In the genomic region with DNA sequence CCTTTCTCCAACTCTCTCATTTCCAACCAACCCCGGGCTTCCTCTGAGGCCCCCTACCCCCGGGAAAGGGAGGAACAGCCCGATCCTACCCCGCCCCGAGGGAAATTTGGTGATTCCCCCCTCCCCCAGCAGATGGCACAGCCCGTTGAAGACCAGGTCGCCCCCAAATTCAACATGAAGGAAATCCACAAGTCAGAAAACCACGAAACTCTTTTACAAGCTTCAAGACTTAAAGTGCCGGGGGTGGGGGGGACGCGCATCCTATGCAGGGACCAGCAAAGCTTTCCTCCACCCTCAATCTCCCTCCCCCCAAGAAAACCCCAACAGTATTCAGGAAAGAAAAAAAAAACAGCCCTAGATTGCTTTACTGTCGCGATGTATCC, we compare ENCODE assay signal across 8 cellular contexts. TPM values are rescaled to one million over a fixed set of nuclear protein-coding genes. Genes with fewer than 3 reads are reported as not detected.
DNase-seq lines count a peak whose midpoint lies in the region; ATAC-seq, FAIRE-seq and TF ChIP-seq lines count a peak whose summit lies in the region.

No MANE protein-coding gene starts in this region.

- H3K4me1 ChIP-seq in adipocyte (ENCODE audit: control insufficient read depth, insufficient read depth, low read length), result peaks cover 10% of the 10 kb centered on the region
- peaks cover 31% of the 10 kb centered on the region for H3K4me1 ChIP-seq in HepG2 (ENCODE audit: insufficient read depth, low read length)

- no peak for TF ChIP-seq POLR2A in HepG2 (IDR thresholded peaks at IDR 0.05; ENCODE audit: insufficient read depth in 1 of 2, low read depth in 2 of 2, low read length in 2 of 2)

- TF ChIP-seq RAD21 in HepG2 (CRISPR knock-in tag; IDR thresholded peaks at IDR 0.05), result no peak

- peaks cover 15% of the 10 kb centered on the region for H3K79me2 ChIP-seq in HepG2 (ENCODE audit: insufficient read depth, low read length)

- peak overlapping the region; percentile 21 for H3K27ac ChIP-seq in AG04450 (ENCODE audit: low read depth, low read length)
- H3K27ac ChIP-seq in HepG2 (ENCODE audit: extremely low read length, insufficient read depth, low read length), result peak overlapping the region; percentile 27

- no peaks in the 10 kb centered on the region for H3K36me3 Mint-ChIP-seq in HFFc6 (ENCODE audit: low read depth)

- DNase-seq in AG04450 (ENCODE audit: low read depth, low spot score), result no peak
- no peak for DNase-seq in HFFc6
- DNase-seq in adipocyte (ENCODE audit: low read depth), result peak; percentile 53
- DNase-seq in HepG2 (ENCODE audit: low spot score), result no peak
- DNase-seq in NCI-H2029 (lab: John Stamatoyannopoulos, UW), result no peak
- no peak for DNase-seq in kidney tubule cell (ENCODE audit: low spot score)

- peak overlapping the region; percentile 91 for H3K4me3 Mint-ChIP-seq in HFFc6

- no TSS peak for BruUV-seq in HepG2 (replicated peaks; lab: Mats Ljungman, UMichigan)

- in situ Hi-C loops in HepG2 (cut with HindIII; ENCODE audit: extremely low pct_ligation_motif_present, low pct_unique_long_range_greater_than_20kb), result no loop called here

- ATAC-seq in HepG2, result no peak
- no peak for ATAC-seq in GM18907 (IDR thresholded peaks at IDR 0.05; ENCODE audit: unreplicated experiment)
- ATAC-seq in HG02885 (IDR thresholded peaks at IDR 0.05; ENCODE audit: poor library complexity, unreplicated experiment), result no peak

- WGBS in HepG2 (ENCODE audit: low lambda C conversion rate), result 60% methylated on average over 11 of the region's 13 CpGs

- H3K4me3 ChIP-seq in AG04450 (ENCODE audit: low read depth, low read length) (peak overlapping the region; percentile 73), adipocyte (ENCODE audit: low read length) (peak overlapping the region; percentile 81), HepG2 (replicated peaks in 1 of 3; ENCODE audit: insufficient read depth in 1 of 3, low read depth in 2 of 3, low read length in 3 of 3) (peak overlapping the region; percentile 77 to 85 (median 77); a peak in 5 of 6 replicates)

- H3K9ac ChIP-seq in adipocyte (ENCODE audit: low read length) (peak overlapping the region; percentile 78), HepG2 (ENCODE audit: insufficient read depth, low read depth, low read length) (peak overlapping the region; percentile 75; the same call in 1 of the 2 replicates)

- no peak overlapping the region for H2AFZ ChIP-seq in HepG2 (ENCODE audit: low read length)

- H3K27ac Mint-ChIP-seq in HFFc6, result peak overlapping the region; percentile 75

- H3K27me3 ChIP-seq in AG04450 (ENCODE audit: control insufficient read depth, insufficient read depth, low read length) (no peaks in the 10 kb centered on the region), adipocyte (replicated peaks; ENCODE audit: control insufficient read depth, insufficient read depth, low read length) (no peaks in the 10 kb centered on the region), HepG2 (ENCODE audit: control insufficient read depth in 1 of 2, insufficient read depth in 2 of 2, low read length in 2 of 2) (peaks cover 0 to 9% of the 10 kb centered on the region in 2 experiments; a peak in 3 of 5 replicates)

- peaks cover 2% of the 10 kb centered on the region for H3K27me3 Mint-ChIP-seq in HFFc6 (ENCODE audit: insufficient read depth)

- CTCF ChIA-PET in AG04450 (lab: Charles Lee) (interaction anchor here (0.6 kb wide), 3 partner anchors 33 to 188 kb away, joined by 3 read pairs; no protein-coding TSS in a partner anchor), HepG2 (lab: Yijun Ruan, JAX; ENCODE audit: low intra/inter-chr PET ratio, low total read pairs) (no interaction called here)

- H3K4me2 ChIP-seq in HepG2 (ENCODE audit: low read depth, low read length), result peak overlapping the region; percentile 77

- no peaks in the 10 kb centered on the region for H4K20me1 ChIP-seq in HepG2 (ENCODE audit: insufficient read depth, low read length)

- no peaks in the 10 kb centered on the region for H3K9me3 Mint-ChIP-seq in HFFc6

- POLR2A ChIA-PET in AG04450 (lab: Yijun Ruan, JAX), result no interaction called here
- POLR2A ChIA-PET in HepG2 (lab: Yijun Ruan, JAX), result interaction anchor here (2.4 kb wide), 1 partner anchor 45 kb away, joined by 7 read pairs; a partner anchor contains a TSS

- FAIRE-seq in HepG2 (lab: Jason Lieb, UNC), result no peak

- H3K4me1 Mint-ChIP-seq in HFFc6 (ENCODE audit: low read depth), result peaks cover 9% of the 10 kb centered on the region

- intact Hi-C loops in HepG2 (cut with micrococcal nuclease; ENCODE audit: unreplicated experiment), result loop anchor here (5.0 kb wide), 1 partner anchor 43 kb away; a partner anchor contains a TSS

- H3K36me3 ChIP-seq in adipocyte (ENCODE audit: control insufficient read depth, insufficient read depth, low read length, severe bottlenecking) (peaks cover 6% of the 10 kb centered on the region), HepG2 (replicated peaks in 1 of 2; ENCODE audit: control insufficient read depth in 1 of 2, insufficient read depth in 2 of 2, low read length in 2 of 2) (peaks cover 2 to 26% of the 10 kb centered on the region in 2 experiments; a peak in 4 of 5 replicates)

- no peaks in the 10 kb centered on the region; the same call in 1 of the 2 replicates for H3K9me3 ChIP-seq in AG04450 (ENCODE audit: control insufficient read depth, insufficient read depth, low read length)
- H3K9me3 ChIP-seq in adipocyte (ENCODE audit: control insufficient read depth, low read length), result no peaks in the 10 kb centered on the region
- no peaks in the 10 kb centered on the region for H3K9me3 ChIP-seq in HepG2 (ENCODE audit: low read length)

- TF ChIP-seq EP300 in HepG2 (IDR thresholded peaks at IDR 0.05; ENCODE audit: low read depth in 2 of 2, low read length in 2 of 2), result no peak
- TF ChIP-seq EP300 in HepG2 (CRISPR knock-in tag; IDR thresholded peaks at IDR 0.05; ENCODE audit: borderline replicate concordance), result no peak

- TF ChIP-seq CTCF in AG04450 (IDR thresholded peaks at IDR 0.05; ENCODE audit: low read depth, low read length), result 0 out of 2 replicates have a peak, but pooled peaks have one; percentile 6
- 0 out of 2 replicates have a peak, but pooled peaks have one; percentile 17 for TF ChIP-seq CTCF in HFFc6 (IDR thresholded peaks at IDR 0.05)
- TF ChIP-seq CTCF in HepG2 (CRISPR knock-in tag; IDR thresholded peaks at IDR 0.05), result no peak

RNA-seq across cellular contexts. Expression of a gene that starts 1.8 kb away (rescaled TPM):
- polyA plus RNA-seq in AG04450 (2011; rRNA removed), result 47.3 and 51.7 TPM in 2 replicates
- 26.7 and 35.4 TPM in 2 replicates for polyA minus RNA-seq in AG04450 (2011; rRNA and poly(A)+ RNA removed)
- 100 to 1,000 TPM in 1 of 6 experiments, 10 to 100 TPM in 5; 74.9 to 102 (median 82.0) TPM for total RNA-seq in HFFc6 (2021; fragmentation: NEBNext Ultra II Directional; extraction: Animal tissue kit (Norgen Biotek cat#: 25700))
- 38.0 and 53.2 TPM in 2 replicates for total RNA-seq in HepG2 (2016; rRNA removed; fragmentation: Illumina TruSeq; extraction: Trizol)
- 24.5 and 28.5 TPM in 2 replicates for total RNA-seq in HepG2 (2016; cell fraction: cytosol; rRNA removed; fragmentation: Illumina TruSeq; extraction: Trizol; ENCODE audit: low read depth)
- total RNA-seq in HepG2 (2016; cell fraction: insoluble cytoplasmic fraction; rRNA removed; fragmentation: Illumina TruSeq; extraction: Trizol), result 29.0 and 50.0 TPM in 2 replicates
- total RNA-seq in HepG2 (2016; cell fraction: membrane; rRNA removed; fragmentation: Illumina TruSeq; extraction: Trizol), result 81.6 and 83.0 TPM in 2 replicates
- 28.3 and 35.7 TPM in 2 replicates for total RNA-seq in HepG2 (2016; cell fraction: nucleus; rRNA removed; fragmentation: Illumina TruSeq; extraction: Trizol)
- polyA plus RNA-seq in HepG2 (2011; rRNA removed), result 51.4 and 52.0 TPM in 2 replicates
- polyA plus RNA-seq in HepG2 (2011; cell fraction: cytosol; rRNA removed), result 39.6 and 81.0 TPM in 2 replicates
- polyA plus RNA-seq in HepG2 (2011; cell fraction: nucleus; rRNA removed), result 168 and 260 TPM in 2 replicates
- 51.8 and 53.9 TPM in 2 replicates for polyA plus RNA-seq in HepG2 (2012)
- 65.0 and 68.6 TPM in 2 replicates for polyA plus RNA-seq in HepG2 (2016; cell fraction: cytosol; fragmentation: Illumina TruSeq; extraction: Trizol; ENCODE audit: low read depth)
- 77.8 and 91.9 TPM in 2 replicates for polyA plus RNA-seq in HepG2 (2016; cell fraction: insoluble cytoplasmic fraction; fragmentation: Illumina TruSeq; extraction: Trizol; ENCODE audit: low read depth)
- 123 and 140 TPM in 2 replicates for polyA plus RNA-seq in HepG2 (2016; cell fraction: membrane; fragmentation: Illumina TruSeq; extraction: Trizol; ENCODE audit: low read depth)
- polyA plus RNA-seq in HepG2 (2016; cell fraction: nucleus; fragmentation: Illumina TruSeq; extraction: Trizol; ENCODE audit: insufficient read depth, low read depth), result 119 and 120 TPM in 2 replicates
- 55.1 and 105 TPM in 2 replicates for polyA minus RNA-seq in HepG2 (2011; rRNA and poly(A)+ RNA removed; ENCODE audit: low replicate concordance)
- 44.3 and 47.1 TPM in 2 replicates for polyA minus RNA-seq in HepG2 (2011; cell fraction: cytosol; rRNA and poly(A)+ RNA removed)
- polyA minus RNA-seq in HepG2 (2011; cell fraction: nucleus; rRNA and poly(A)+ RNA removed), result 17.8 and 22.5 TPM in 2 replicates

RNA-seq across cellular contexts. Expression of a gene that starts 45.4 kb away (rescaled TPM):
- polyA plus RNA-seq in AG04450 (2011; rRNA removed) (153 and 166 TPM in 2 replicates), HepG2 (2011; rRNA removed) (111 and 125 TPM in 2 replicates)
- 25.5 and 26.5 TPM in 2 replicates for polyA minus RNA-seq in AG04450 (2011; rRNA and poly(A)+ RNA removed)
- total RNA-seq in HFFc6 (2021; fragmentation: NEBNext Ultra II Directional; extraction: Animal tissue kit (Norgen Biotek cat#: 25700)), result 100 to 1,000 TPM; 178 to 319 (median 252) TPM
- 214 and 216 TPM in 2 replicates for total RNA-seq in HepG2 (2016; rRNA removed; fragmentation: Illumina TruSeq; extraction: Trizol)
- 181 and 320 TPM in 2 replicates for total RNA-seq in HepG2 (2016; cell fraction: cytosol; rRNA removed; fragmentation: Illumina TruSeq; extraction: Trizol; ENCODE audit: low read depth)
- total RNA-seq in HepG2 (2016; cell fraction: insoluble cytoplasmic fraction; rRNA removed; fragmentation: Illumina TruSeq; extraction: Trizol), result 205 and 210 TPM in 2 replicates
- total RNA-seq in HepG2 (2016; cell fraction: membrane; rRNA removed; fragmentation: Illumina TruSeq; extraction: Trizol), result 252 and 309 TPM in 2 replicates
- 63.8 and 65.4 TPM in 2 replicates for total RNA-seq in HepG2 (2016; cell fraction: nucleus; rRNA removed; fragmentation: Illumina TruSeq; extraction: Trizol)
- 81.4 and 152 TPM in 2 replicates for polyA plus RNA-seq in HepG2 (2011; cell fraction: cytosol; rRNA removed)
- 46.6 and 47.9 TPM in 2 replicates for polyA plus RNA-seq in HepG2 (2011; cell fraction: nucleus; rRNA removed)
- 92.9 and 123 TPM in 2 replicates for polyA plus RNA-seq in HepG2 (2012)
- polyA plus RNA-seq in HepG2 (2016; cell fraction: cytosol; fragmentation: Illumina TruSeq; extraction: Trizol; ENCODE audit: low read depth), result 249 and 487 TPM in 2 replicates
- 158 and 171 TPM in 2 replicates for polyA plus RNA-seq in HepG2 (2016; cell fraction: insoluble cytoplasmic fraction; fragmentation: Illumina TruSeq; extraction: Trizol; ENCODE audit: low read depth)
- 210 and 295 TPM in 2 replicates for polyA plus RNA-seq in HepG2 (2016; cell fraction: membrane; fragmentation: Illumina TruSeq; extraction: Trizol; ENCODE audit: low read depth)
- 98.1 and 120 TPM in 2 replicates for polyA plus RNA-seq in HepG2 (2016; cell fraction: nucleus; fragmentation: Illumina TruSeq; extraction: Trizol; ENCODE audit: insufficient read depth, low read depth)
- polyA minus RNA-seq in HepG2 (2011; rRNA and poly(A)+ RNA removed; ENCODE audit: low replicate concordance), result 32.9 and 62.2 TPM in 2 replicates
- 12.7 and 18.7 TPM in 2 replicates for polyA minus RNA-seq in HepG2 (2011; cell fraction: cytosol; rRNA and poly(A)+ RNA removed)
- 15.9 and 18.2 TPM in 2 replicates for polyA minus RNA-seq in HepG2 (2011; cell fraction: nucleus; rRNA and poly(A)+ RNA removed)

RNA-seq across cellular contexts. Expression of a gene that starts 58.0 kb away (rescaled TPM):
- 21.9 and 35.4 TPM in 2 replicates for polyA plus RNA-seq in AG04450 (2011; rRNA removed)
- polyA minus RNA-seq in AG04450 (2011; rRNA and poly(A)+ RNA removed), result 17.3 and 21.2 TPM in 2 replicates
- total RNA-seq in HFFc6 (2021; fragmentation: NEBNext Ultra II Directional; extraction: Animal tissue kit (Norgen Biotek cat#: 25700)), result 100 to 1,000 TPM in 1 of 6 experiments, 10 to 100 TPM in 5; 75.6 to 104 (median 85.7) TPM
- 58.9 and 76.9 TPM in 2 replicates for total RNA-seq in HepG2 (2016; rRNA removed; fragmentation: Illumina TruSeq; extraction: Trizol)
- total RNA-seq in HepG2 (2016; cell fraction: cytosol; rRNA removed; fragmentation: Illumina TruSeq; extraction: Trizol; ENCODE audit: low read depth), result 18.4 and 19.5 TPM in 2 replicates
- 59.4 and 81.3 TPM in 2 replicates for total RNA-seq in HepG2 (2016; cell fraction: insoluble cytoplasmic fraction; rRNA removed; fragmentation: Illumina TruSeq; extraction: Trizol)
- 58.1 and 59.8 TPM in 2 replicates for total RNA-seq in HepG2 (2016; cell fraction: membrane; rRNA removed; fragmentation: Illumina TruSeq; extraction: Trizol)
- 37.4 and 41.1 TPM in 2 replicates for total RNA-seq in HepG2 (2016; cell fraction: nucleus; rRNA removed; fragmentation: Illumina TruSeq; extraction: Trizol)
- polyA plus RNA-seq in HepG2 (2011; rRNA removed), result 21.2 and 32.4 TPM in 2 replicates
- polyA plus RNA-seq in HepG2 (2011; cell fraction: cytosol; rRNA removed), result 25.5 and 43.1 TPM in 2 replicates
- 88.4 and 96.9 TPM in 2 replicates for polyA plus RNA-seq in HepG2 (2011; cell fraction: nucleus; rRNA removed)
- polyA plus RNA-seq in HepG2 (2012), result 21.4 and 34.5 TPM in 2 replicates
- polyA plus RNA-seq in HepG2 (2016; cell fraction: cytosol; fragmentation: Illumina TruSeq; extraction: Trizol; ENCODE audit: low read depth), result 19.9 and 20.7 TPM in 2 replicates
- polyA plus RNA-seq in HepG2 (2016; cell fraction: insoluble cytoplasmic fraction; fragmentation: Illumina TruSeq; extraction: Trizol; ENCODE audit: low read depth), result 57.2 and 62.2 TPM in 2 replicates
- 39.6 and 43.3 TPM in 2 replicates for polyA plus RNA-seq in HepG2 (2016; cell fraction: membrane; fragmentation: Illumina TruSeq; extraction: Trizol; ENCODE audit: low read depth)
- 100 and 109 TPM in 2 replicates for polyA plus RNA-seq in HepG2 (2016; cell fraction: nucleus; fragmentation: Illumina TruSeq; extraction: Trizol; ENCODE audit: insufficient read depth, low read depth)
- 65.5 and 79.2 TPM in 2 replicates for polyA minus RNA-seq in HepG2 (2011; rRNA and poly(A)+ RNA removed; ENCODE audit: low replicate concordance)
- 29.4 and 32.5 TPM in 2 replicates for polyA minus RNA-seq in HepG2 (2011; cell fraction: cytosol; rRNA and poly(A)+ RNA removed)
- 20.1 and 22.0 TPM in 2 replicates for polyA minus RNA-seq in HepG2 (2011; cell fraction: nucleus; rRNA and poly(A)+ RNA removed)
